In the genomic region with DNA sequence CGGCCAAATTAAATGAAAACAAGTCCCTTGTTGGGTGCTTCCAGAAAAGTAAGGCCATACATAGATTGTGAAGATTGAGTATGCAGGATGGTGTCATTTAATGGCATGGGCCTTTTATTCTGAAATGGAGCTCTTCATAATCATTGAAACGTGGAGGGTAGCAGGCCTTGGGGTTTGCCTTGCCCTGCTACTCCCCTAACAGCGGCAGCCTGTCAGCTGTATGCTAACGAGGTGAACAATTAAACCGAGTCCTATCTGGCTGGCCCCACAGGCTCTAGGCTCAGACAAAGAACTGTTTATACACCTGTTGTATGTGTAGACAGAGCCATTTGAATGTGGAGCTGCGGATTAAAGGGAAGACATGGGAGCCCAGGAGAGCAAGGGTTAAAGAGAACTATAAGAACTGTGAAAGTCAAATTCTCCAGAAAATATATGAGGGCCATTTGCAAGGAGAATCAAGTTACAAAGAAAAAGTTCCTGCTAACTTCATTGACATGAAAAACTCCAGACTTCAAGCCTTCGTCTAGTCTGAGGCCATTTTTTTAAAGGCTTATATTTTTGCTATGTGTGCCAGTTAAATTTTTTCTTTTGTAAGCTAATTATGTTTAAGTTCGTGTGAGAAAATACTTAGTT, we compare ENCODE assay signal across 10 cellular contexts.
DNase-seq lines count a peak whose midpoint lies in the region; ATAC-seq lines count a peak whose summit lies in the region.
"Had no signal": no experiment of that assay in that cellular context is flagged by ENCODE, and none has a peak within 500 bp of the region (broad histone marks: within the 10 kb centered on the region; RNA-seq: fewer than 3 reads in every experiment).

No MANE protein-coding gene starts in this region.

- DNase-seq in DMS79 treated with DMSO at 0.1 percent for 48 hours (lab: John Stamatoyannopoulos, UW) (peak; percentile 69), NCI-H1436 treated with DMSO at 0.1 percent for 48 hours (lab: John Stamatoyannopoulos, UW) (peak; percentile 99), SK-N-MC (ENCODE audit: low read depth, low spot score) (no peak), mesendoderm (peak; percentile 93), AG08395 (ENCODE audit: low spot score) (no peak)
- DNase-seq in activated naive CD8-positive, alpha-beta T cell treated with anti-CD3 and anti-CD28 coated beads for 36 hours: no peak
- no peak for DNase-seq in stimulated activated naive CD4-positive, alpha-beta T cell (lab: John Stamatoyannopoulos, UW)
- DNase-seq: activated naive CD4-positive, alpha-beta T cell treated with anti-CD3 and anti-CD28 coated beads for 36 hours; CD4-positive, CD25-positive, alpha-beta regulatory T cell had no signal

- no peak overlapping the region for H3K4me2 ChIP-seq in mesendoderm (ENCODE audit: low read length)

- H3K27ac ChIP-seq in SK-N-MC (peak overlapping the region; percentile 40; the same call in 1 of the 2 replicates), mesendoderm (ENCODE audit: low read depth, low read length) (no peak overlapping the region)

- H3K27me3 Mint-ChIP-seq in activated naive CD8-positive, alpha-beta T cell treated with anti-CD3 and anti-CD28 coated beads for 36 hours: no peaks in the 10 kb centered on the region
- H3K27me3 Mint-ChIP-seq: CD4-positive, CD25-positive, alpha-beta regulatory T cell had no signal

- H3K79me2 ChIP-seq in mesendoderm (ENCODE audit: control insufficient read depth, insufficient read depth, low read length): no peaks in the 10 kb centered on the region

- no peaks in the 10 kb centered on the region for H3K9me3 ChIP-seq in SK-N-MC (ENCODE audit: low read depth, low read length)

- H3K27me3 ChIP-seq in mesendoderm (ENCODE audit: insufficient read depth, low read length, poor library complexity): no peaks in the 10 kb centered on the region

- no peak for ATAC-seq in GM21447 (IDR thresholded peaks at IDR 0.05; ENCODE audit: unreplicated experiment)

- no peak overlapping the region for H3K23ac ChIP-seq in mesendoderm (ENCODE audit: low read length)

- H2BK120ac ChIP-seq in mesendoderm (ENCODE audit: low read depth, low read length): no peak overlapping the region

- H3K36me3 Mint-ChIP-seq in activated naive CD8-positive, alpha-beta T cell treated with anti-CD3 and anti-CD28 coated beads for 36 hours: peaks cover 13% of the 10 kb centered on the region

- H3K27ac Mint-ChIP-seq in activated naive CD8-positive, alpha-beta T cell treated with anti-CD3 and anti-CD28 coated beads for 36 hours: no peak overlapping the region
- H3K27ac Mint-ChIP-seq: activated naive CD4-positive, alpha-beta T cell treated with anti-CD3 and anti-CD28 coated beads for 36 hours; CD4-positive, CD25-positive, alpha-beta regulatory T cell had no signal

- no peak overlapping the region for H4K8ac ChIP-seq in mesendoderm (ENCODE audit: low read depth, low read length)

- no peak overlapping the region for H4K5ac ChIP-seq in mesendoderm (ENCODE audit: low read length)

- H3K9me3 Mint-ChIP-seq in activated naive CD8-positive, alpha-beta T cell treated with anti-CD3 and anti-CD28 coated beads for 36 hours: no peaks in the 10 kb centered on the region
- H3K9me3 Mint-ChIP-seq: activated naive CD4-positive, alpha-beta T cell treated with anti-CD3 and anti-CD28 coated beads for 36 hours; CD4-positive, CD25-positive, alpha-beta regulatory T cell had no signal

- no peak overlapping the region for H2AK5ac ChIP-seq in mesendoderm (ENCODE audit: low read length)

- H3K4me1 Mint-ChIP-seq in activated naive CD8-positive, alpha-beta T cell treated with anti-CD3 and anti-CD28 coated beads for 36 hours: no peaks in the 10 kb centered on the region

- peak overlapping the region; percentile 22 for H3K4me3 ChIP-seq in SK-N-MC
- H3K4me3 ChIP-seq in mesendoderm (ENCODE audit: low read length): no peak overlapping the region

- H3K9ac ChIP-seq in SK-N-MC (ENCODE audit: insufficient read length) (no peak overlapping the region), mesendoderm (ENCODE audit: low read length) (no peak overlapping the region)

- H3K79me1 ChIP-seq in mesendoderm (ENCODE audit: low read length): no peaks in the 10 kb centered on the region

- no peak overlapping the region for H3K18ac ChIP-seq in mesendoderm (ENCODE audit: low read length)

- no peaks in the 10 kb centered on the region for H3K4me1 ChIP-seq in mesendoderm (ENCODE audit: control insufficient read depth, low read depth, low read length)

- WGBS in mesendoderm (ENCODE audit: extremely low coverage, insufficient coverage, low lambda C conversion rate): no CpG with 5 or more reads among the region's 8 CpGs

- H2BK15ac ChIP-seq in mesendoderm (replicated peaks; ENCODE audit: low read depth): no peak overlapping the region

- H3K4me3 Mint-ChIP-seq in activated naive CD8-positive, alpha-beta T cell treated with anti-CD3 and anti-CD28 coated beads for 36 hours: no peak overlapping the region
- H3K4me3 Mint-ChIP-seq: activated naive CD4-positive, alpha-beta T cell treated with anti-CD3 and anti-CD28 coated beads for 36 hours; CD4-positive, CD25-positive, alpha-beta regulatory T cell had no signal

- no peak overlapping the region for H2BK5ac ChIP-seq in mesendoderm (ENCODE audit: low read length)

- H3K4ac ChIP-seq in mesendoderm (ENCODE audit: low read depth, low read length): no peak overlapping the region

- no peak overlapping the region for H3K56ac ChIP-seq in mesendoderm (ENCODE audit: low read length)

- H3K36me3 ChIP-seq in SK-N-MC (ENCODE audit: insufficient read depth, low read length) (peaks cover 54% of the 10 kb centered on the region), mesendoderm (ENCODE audit: control insufficient read depth, insufficient read depth, low read length) (no peaks in the 10 kb centered on the region)

Comparison
In these comparisons a context has a peak if more than half of its experiments do, and no peak if none do; other contexts are left out.
1. DNase-seq: peak in DMS79 treated with DMSO at 0.1 percent for 48 hours (single experiment), NCI-H1436 treated with DMSO at 0.1 percent for 48 hours (single experiment) and mesendoderm (single experiment); none in SK-N-MC (single experiment), AG08395 (single experiment), activated naive CD8-positive, alpha-beta T cell treated with anti-CD3 and anti-CD28 coated beads for 36 hours (single experiment) and stimulated activated naive CD4-positive, alpha-beta T cell (0 of 6).